Comparison of ENCODE assay signal across 8 cellular contexts in genomic region chr1:230310381-230311163, GRCh38.
DNase-seq lines count a peak whose midpoint lies in the region; TF ChIP-seq lines count a peak whose summit lies in the region.

No MANE protein-coding gene starts in this region.

- DNase-seq in GM06990 (ENCODE audit: extremely low read depth, insufficient read length): no peak
- DNase-seq in HPDE6-E6E7 (ENCODE audit: extremely low spot score): peak; percentile 71
- DNase-seq in NT2/D1 (ENCODE audit: low read depth, low spot score): peak; percentile 81
- peak; percentile 83 for DNase-seq in activated CD8-positive, alpha-beta memory T cell treated with anti-CD3 and anti-CD28 coated beads, Interleukin-2, amount 50 U/mL, for 48 hours
- DNase-seq in epidermal melanocyte (ENCODE audit: insufficient read length, low spot score): peak; percentile 90
- DNase-seq in myocyte (ENCODE audit: low read depth): peak; percentile 84
- peak; percentile 25 to 33 for DNase-seq in stimulated activated CD8-positive, alpha-beta memory T cell treated with anti-CD3 and anti-CD28 coated beads, Interleukin-7, amount 100 ng/mL, for 48 hours (ENCODE audit: extremely low read depth in 1 of 2, low read depth in 1 of 2)
- no peak for DNase-seq in GF-D8 (lab: John Stamatoyannopoulos, UW)

- no peak overlapping the region for H3K4me3 ChIP-seq in GM06990 (replicated peaks; ENCODE audit: low read depth, low read length)
- H3K4me3 ChIP-seq in NT2/D1 (ENCODE audit: insufficient read length, low read depth): no peak overlapping the region

- H3K36me3 ChIP-seq in GM06990 (ENCODE audit: control insufficient read depth, insufficient read depth, low read length) (no peaks in the 10 kb centered on the region), NT2/D1 (ENCODE audit: insufficient read depth, insufficient read length, low read length) (no peaks in the 10 kb centered on the region)

- no peaks in the 10 kb centered on the region for H3K9me3 ChIP-seq in NT2/D1 (ENCODE audit: insufficient read depth, low read length)

- H3K4me1 ChIP-seq in NT2/D1 (ENCODE audit: insufficient read depth, insufficient read length): no peaks in the 10 kb centered on the region

- TF ChIP-seq CTCF in GM06990 (IDR thresholded peaks at IDR 0.05; ENCODE audit: insufficient read depth, low read length, poor library complexity, severe bottlenecking): peak; percentile 86

- no peak overlapping the region for H3K9ac ChIP-seq in NT2/D1 (ENCODE audit: insufficient read length, low read depth)

- no peaks in the 10 kb centered on the region; the same call in 1 of the 2 replicates for H3K27me3 ChIP-seq in GM06990 (replicated peaks; ENCODE audit: control insufficient read depth, insufficient read depth, low read length)
- H3K27me3 ChIP-seq in NT2/D1 (ENCODE audit: insufficient read depth, insufficient read length): no peaks in the 10 kb centered on the region

Comparison
In these comparisons a context has a peak if more than half of its experiments do, and no peak if none do; other contexts are left out.
1. DNase-seq: peak in HPDE6-E6E7 (single experiment), NT2/D1 (single experiment), activated CD8-positive, alpha-beta memory T cell treated with anti-CD3 and anti-CD28 coated beads, Interleukin-2, amount 50 U/mL, for 48 hours (single experiment), epidermal melanocyte (single experiment), myocyte (single experiment) and stimulated activated CD8-positive, alpha-beta memory T cell treated with anti-CD3 and anti-CD28 coated beads, Interleukin-7, amount 100 ng/mL, for 48 hours (2 of 2); none in GM06990 (single experiment) and GF-D8 (single experiment).